Comparison of ENCODE assay signal across 1 cellular context in the genomic region with DNA sequence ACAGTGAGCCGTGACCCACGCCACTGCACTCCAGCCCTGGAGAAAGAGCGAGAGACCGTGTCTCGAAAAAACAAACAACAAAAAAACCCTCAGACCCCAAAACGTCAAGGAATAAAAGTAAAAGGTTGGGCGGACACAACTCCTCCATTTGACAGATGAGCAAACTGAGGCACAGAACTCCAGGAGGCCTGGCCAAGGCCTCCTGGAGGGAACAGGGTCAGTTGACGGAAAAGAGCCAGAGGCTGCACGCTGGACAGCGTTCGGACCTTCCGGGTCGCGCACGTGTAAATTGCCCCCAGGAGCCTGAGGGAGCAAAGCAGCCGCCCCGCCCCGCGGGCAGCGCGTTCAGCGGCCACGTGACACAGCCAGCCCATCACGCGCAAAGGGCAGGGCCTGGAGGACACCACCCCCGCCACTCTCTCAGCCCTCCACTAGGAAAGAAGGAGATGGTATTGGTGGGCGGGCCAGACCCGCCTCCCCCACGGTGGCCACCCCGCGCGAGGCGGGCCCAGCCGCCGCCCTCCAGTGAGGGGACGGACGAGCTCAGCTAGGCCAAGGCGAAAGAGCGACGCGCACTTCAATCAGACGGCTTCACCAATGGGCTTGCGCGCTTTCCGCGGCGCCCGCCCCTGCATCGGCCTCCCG.
TF ChIP-seq lines count a peak whose summit lies in the region.

No MANE protein-coding gene starts in this region.

TF ChIP-seq in HepG2, 621 proteins besides CTCF, POLR2A, EP300 and RAD21 (continued from another document and continues in another):
- peak; percentile 58; the same call in 1 of the 2 replicates for TF ChIP-seq GATAD1 (CRISPR knock-in tag; IDR thresholded peaks at IDR 0.05)
- TF ChIP-seq SAFB2 (CRISPR knock-in tag; IDR thresholded peaks at IDR 0.05; ENCODE audit: borderline replicate concordance, low read depth): no peak; the same call in 1 of the 2 replicates
- TF ChIP-seq, protein P1, sequence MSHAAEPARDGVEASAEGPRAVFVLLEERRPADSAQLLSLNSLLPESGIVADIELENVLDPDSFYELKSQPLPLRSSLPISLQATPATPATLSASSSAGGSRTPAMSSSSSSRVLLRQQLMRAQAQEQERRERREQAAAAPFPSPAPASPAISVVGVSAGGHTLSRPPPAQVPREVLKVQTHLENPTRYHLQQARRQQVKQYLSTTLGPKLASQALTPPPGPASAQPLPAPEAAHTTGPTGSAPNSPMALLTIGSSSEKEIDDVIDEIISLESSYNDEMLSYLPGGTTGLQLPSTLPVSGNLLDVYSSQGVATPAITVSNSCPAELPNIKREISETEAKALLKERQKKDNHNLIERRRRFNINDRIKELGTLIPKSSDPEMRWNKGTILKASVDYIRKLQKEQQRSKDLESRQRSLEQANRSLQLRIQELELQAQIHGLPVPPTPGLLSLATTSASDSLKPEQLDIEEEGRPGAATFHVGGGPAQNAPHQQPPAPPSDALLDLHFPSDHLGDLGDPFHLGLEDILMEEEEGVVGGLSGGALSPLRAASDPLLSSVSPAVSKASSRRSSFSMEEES (CRISPR knock-in tag; IDR thresholded peaks at IDR 0.05): peak; percentile 92
- TF ChIP-seq ZBTB42 (CRISPR knock-in tag; IDR thresholded peaks at IDR 0.05): no peak
- TF ChIP-seq FOXP1 (IDR thresholded peaks at IDR 0.05): no peak
- TF ChIP-seq FOXP1 (CRISPR knock-in tag; IDR thresholded peaks at IDR 0.05): no peak; the same call in 1 of the 2 replicates
- TF ChIP-seq, protein P2, sequence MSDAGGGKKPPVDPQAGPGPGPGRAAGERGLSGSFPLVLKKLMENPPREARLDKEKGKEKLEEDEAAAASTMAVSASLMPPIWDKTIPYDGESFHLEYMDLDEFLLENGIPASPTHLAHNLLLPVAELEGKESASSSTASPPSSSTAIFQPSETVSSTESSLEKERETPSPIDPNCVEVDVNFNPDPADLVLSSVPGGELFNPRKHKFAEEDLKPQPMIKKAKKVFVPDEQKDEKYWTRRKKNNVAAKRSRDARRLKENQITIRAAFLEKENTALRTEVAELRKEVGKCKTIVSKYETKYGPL (CRISPR knock-in tag; IDR thresholded peaks at IDR 0.05): no peak
- peak; percentile 58; the same call in 1 of the 2 replicates for TF ChIP-seq NCOA2 (CRISPR knock-in tag; IDR thresholded peaks at IDR 0.05)
- no peak for TF ChIP-seq TCF7 (IDR thresholded peaks at IDR 0.05; ENCODE audit: low read depth)
- peak; percentile 65 for TF ChIP-seq TAF1 (CRISPR knock-in tag; IDR thresholded peaks at IDR 0.05)
- TF ChIP-seq, protein P3, sequence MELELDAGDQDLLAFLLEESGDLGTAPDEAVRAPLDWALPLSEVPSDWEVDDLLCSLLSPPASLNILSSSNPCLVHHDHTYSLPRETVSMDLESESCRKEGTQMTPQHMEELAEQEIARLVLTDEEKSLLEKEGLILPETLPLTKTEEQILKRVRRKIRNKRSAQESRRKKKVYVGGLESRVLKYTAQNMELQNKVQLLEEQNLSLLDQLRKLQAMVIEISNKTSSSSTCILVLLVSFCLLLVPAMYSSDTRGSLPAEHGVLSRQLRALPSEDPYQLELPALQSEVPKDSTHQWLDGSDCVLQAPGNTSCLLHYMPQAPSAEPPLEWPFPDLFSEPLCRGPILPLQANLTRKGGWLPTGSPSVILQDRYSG (CRISPR knock-in tag; IDR thresholded peaks at IDR 0.05): 0 out of 2 replicates have a peak, but pooled peaks have one; percentile 8
- peak; percentile 36; the same call in 1 of the 2 replicates for TF ChIP-seq ESRRA (CRISPR knock-in tag; IDR thresholded peaks at IDR 0.05; ENCODE audit: low read depth)
- TF ChIP-seq MEIS1 (CRISPR knock-in tag; IDR thresholded peaks at IDR 0.05; ENCODE audit: borderline replicate concordance): peak; percentile 75; the same call in 1 of the 2 replicates
- TF ChIP-seq GTF2F1 (IDR thresholded peaks at IDR 0.05; ENCODE audit: low read length): no peak
- no peak for TF ChIP-seq RBM22 (optimal IDR thresholded peaks at IDR 0.05; ENCODE audit: low read length)
- TF ChIP-seq DPF2 (CRISPR knock-in tag; IDR thresholded peaks at IDR 0.05; ENCODE audit: borderline replicate concordance, low read depth): no peak
- peak; percentile 41; the same call in 1 of the 2 replicates for TF ChIP-seq ZBTB3 (CRISPR knock-in tag; IDR thresholded peaks at IDR 0.05; ENCODE audit: borderline replicate concordance, low read depth)
- TF ChIP-seq FOXA1 (IDR thresholded peaks at IDR 0.05): no peak
- TF ChIP-seq FOXA1 (CRISPR knock-in tag; IDR thresholded peaks at IDR 0.05): no peak
- TF ChIP-seq, protein P4, sequence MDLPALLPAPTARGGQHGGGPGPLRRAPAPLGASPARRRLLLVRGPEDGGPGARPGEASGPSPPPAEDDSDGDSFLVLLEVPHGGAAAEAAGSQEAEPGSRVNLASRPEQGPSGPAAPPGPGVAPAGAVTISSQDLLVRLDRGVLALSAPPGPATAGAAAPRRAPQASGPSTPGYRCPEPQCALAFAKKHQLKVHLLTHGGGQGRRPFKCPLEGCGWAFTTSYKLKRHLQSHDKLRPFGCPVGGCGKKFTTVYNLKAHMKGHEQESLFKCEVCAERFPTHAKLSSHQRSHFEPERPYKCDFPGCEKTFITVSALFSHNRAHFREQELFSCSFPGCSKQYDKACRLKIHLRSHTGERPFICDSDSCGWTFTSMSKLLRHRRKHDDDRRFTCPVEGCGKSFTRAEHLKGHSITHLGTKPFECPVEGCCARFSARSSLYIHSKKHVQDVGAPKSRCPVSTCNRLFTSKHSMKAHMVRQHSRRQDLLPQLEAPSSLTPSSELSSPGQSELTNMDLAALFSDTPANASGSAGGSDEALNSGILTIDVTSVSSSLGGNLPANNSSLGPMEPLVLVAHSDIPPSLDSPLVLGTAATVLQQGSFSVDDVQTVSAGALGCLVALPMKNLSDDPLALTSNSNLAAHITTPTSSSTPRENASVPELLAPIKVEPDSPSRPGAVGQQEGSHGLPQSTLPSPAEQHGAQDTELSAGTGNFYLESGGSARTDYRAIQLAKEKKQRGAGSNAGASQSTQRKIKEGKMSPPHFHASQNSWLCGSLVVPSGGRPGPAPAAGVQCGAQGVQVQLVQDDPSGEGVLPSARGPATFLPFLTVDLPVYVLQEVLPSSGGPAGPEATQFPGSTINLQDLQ (CRISPR knock-in tag; IDR thresholded peaks at IDR 0.05): no peak
- peak; percentile 68 for TF ChIP-seq RARA (CRISPR knock-in tag; IDR thresholded peaks at IDR 0.05)
- no peak for TF ChIP-seq MAFF (IDR thresholded peaks at IDR 0.05; ENCODE audit: low read depth, low read length)
- TF ChIP-seq, protein P5, sequence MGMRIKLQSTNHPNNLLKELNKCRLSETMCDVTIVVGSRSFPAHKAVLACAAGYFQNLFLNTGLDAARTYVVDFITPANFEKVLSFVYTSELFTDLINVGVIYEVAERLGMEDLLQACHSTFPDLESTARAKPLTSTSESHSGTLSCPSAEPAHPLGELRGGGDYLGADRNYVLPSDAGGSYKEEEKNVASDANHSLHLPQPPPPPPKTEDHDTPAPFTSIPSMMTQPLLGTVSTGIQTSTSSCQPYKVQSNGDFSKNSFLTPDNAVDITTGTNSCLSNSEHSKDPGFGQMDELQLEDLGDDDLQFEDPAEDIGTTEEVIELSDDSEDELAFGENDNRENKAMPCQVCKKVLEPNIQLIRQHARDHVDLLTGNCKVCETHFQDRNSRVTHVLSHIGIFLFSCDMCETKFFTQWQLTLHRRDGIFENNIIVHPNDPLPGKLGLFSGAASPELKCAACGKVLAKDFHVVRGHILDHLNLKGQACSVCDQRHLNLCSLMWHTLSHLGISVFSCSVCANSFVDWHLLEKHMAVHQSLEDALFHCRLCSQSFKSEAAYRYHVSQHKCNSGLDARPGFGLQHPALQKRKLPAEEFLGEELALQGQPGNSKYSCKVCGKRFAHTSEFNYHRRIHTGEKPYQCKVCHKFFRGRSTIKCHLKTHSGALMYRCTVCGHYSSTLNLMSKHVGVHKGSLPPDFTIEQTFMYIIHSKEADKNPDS (CRISPR knock-in tag; IDR thresholded peaks at IDR 0.05): no peak
- TF ChIP-seq, protein P6, sequence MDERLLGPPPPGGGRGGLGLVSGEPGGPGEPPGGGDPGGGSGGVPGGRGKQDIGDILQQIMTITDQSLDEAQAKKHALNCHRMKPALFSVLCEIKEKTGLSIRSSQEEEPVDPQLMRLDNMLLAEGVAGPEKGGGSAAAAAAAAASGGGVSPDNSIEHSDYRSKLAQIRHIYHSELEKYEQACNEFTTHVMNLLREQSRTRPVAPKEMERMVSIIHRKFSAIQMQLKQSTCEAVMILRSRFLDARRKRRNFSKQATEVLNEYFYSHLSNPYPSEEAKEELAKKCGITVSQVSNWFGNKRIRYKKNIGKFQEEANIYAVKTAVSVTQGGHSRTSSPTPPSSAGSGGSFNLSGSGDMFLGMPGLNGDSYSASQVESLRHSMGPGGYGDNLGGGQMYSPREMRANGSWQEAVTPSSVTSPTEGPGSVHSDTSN (CRISPR knock-in tag; IDR thresholded peaks at IDR 0.05): peak; percentile 89
- TF ChIP-seq, protein P7, sequence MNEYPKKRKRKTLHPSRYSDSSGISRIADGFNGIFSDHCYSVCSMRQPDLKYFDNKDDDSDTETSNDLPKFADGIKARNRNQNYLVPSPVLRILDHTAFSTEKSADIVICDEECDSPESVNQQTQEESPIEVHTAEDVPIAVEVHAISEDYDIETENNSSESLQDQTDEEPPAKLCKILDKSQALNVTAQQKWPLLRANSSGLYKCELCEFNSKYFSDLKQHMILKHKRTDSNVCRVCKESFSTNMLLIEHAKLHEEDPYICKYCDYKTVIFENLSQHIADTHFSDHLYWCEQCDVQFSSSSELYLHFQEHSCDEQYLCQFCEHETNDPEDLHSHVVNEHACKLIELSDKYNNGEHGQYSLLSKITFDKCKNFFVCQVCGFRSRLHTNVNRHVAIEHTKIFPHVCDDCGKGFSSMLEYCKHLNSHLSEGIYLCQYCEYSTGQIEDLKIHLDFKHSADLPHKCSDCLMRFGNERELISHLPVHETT (CRISPR knock-in tag; conservative IDR thresholded peaks at IDR 0.05): peak; percentile 79
- TF ChIP-seq, protein P8, sequence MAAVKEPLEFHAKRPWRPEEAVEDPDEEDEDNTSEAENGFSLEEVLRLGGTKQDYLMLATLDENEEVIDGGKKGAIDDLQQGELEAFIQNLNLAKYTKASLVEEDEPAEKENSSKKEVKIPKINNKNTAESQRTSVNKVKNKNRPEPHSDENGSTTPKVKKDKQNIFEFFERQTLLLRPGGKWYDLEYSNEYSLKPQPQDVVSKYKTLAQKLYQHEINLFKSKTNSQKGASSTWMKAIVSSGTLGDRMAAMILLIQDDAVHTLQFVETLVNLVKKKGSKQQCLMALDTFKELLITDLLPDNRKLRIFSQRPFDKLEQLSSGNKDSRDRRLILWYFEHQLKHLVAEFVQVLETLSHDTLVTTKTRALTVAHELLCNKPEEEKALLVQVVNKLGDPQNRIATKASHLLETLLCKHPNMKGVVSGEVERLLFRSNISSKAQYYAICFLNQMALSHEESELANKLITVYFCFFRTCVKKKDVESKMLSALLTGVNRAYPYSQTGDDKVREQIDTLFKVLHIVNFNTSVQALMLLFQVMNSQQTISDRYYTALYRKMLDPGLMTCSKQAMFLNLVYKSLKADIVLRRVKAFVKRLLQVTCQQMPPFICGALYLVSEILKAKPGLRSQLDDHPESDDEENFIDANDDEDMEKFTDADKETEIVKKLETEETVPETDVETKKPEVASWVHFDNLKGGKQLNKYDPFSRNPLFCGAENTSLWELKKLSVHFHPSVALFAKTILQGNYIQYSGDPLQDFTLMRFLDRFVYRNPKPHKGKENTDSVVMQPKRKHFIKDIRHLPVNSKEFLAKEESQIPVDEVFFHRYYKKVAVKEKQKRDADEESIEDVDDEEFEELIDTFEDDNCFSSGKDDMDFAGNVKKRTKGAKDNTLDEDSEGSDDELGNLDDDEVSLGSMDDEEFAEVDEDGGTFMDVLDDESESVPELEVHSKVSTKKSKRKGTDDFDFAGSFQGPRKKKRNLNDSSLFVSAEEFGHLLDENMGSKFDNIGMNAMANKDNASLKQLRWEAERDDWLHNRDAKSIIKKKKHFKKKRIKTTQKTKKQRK (IDR thresholded peaks at IDR 0.05; ENCODE audit: low read length): no peak; the same call in 1 of the 2 replicates
- TF ChIP-seq, protein P9, sequence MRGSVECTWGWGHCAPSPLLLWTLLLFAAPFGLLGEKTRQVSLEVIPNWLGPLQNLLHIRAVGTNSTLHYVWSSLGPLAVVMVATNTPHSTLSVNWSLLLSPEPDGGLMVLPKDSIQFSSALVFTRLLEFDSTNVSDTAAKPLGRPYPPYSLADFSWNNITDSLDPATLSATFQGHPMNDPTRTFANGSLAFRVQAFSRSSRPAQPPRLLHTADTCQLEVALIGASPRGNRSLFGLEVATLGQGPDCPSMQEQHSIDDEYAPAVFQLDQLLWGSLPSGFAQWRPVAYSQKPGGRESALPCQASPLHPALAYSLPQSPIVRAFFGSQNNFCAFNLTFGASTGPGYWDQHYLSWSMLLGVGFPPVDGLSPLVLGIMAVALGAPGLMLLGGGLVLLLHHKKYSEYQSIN (CRISPR knock-in tag; IDR thresholded peaks at IDR 0.05; ENCODE audit: borderline replicate concordance): no peak
- TF ChIP-seq, protein P10, sequence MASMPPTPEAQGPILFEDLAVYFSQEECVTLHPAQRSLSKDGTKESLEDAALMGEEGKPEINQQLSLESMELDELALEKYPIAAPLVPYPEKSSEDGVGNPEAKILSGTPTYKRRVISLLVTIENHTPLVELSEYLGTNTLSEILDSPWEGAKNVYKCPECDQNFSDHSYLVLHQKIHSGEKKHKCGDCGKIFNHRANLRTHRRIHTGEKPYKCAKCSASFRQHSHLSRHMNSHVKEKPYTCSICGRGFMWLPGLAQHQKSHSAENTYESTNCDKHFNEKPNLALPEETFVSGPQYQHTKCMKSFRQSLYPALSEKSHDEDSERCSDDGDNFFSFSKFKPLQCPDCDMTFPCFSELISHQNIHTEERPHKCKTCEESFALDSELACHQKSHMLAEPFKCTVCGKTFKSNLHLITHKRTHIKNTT (CRISPR knock-in tag; IDR thresholded peaks at IDR 0.05): no peak
- TF ChIP-seq HNRNPL (IDR thresholded peaks at IDR 0.05; ENCODE audit: low read depth, low read length): no peak
- TF ChIP-seq GPN1 (CRISPR knock-in tag; IDR thresholded peaks at IDR 0.05; ENCODE audit: borderline replicate concordance): no peak
- 0 out of 2 replicates have a peak, but pooled peaks have one; percentile 44 for TF ChIP-seq ZNF431 (CRISPR knock-in tag; IDR thresholded peaks at IDR 0.05; ENCODE audit: borderline replicate concordance, low read depth)
- no peak; the same call in 1 of the 2 replicates for TF ChIP-seq ZNF674 (CRISPR knock-in tag; IDR thresholded peaks at IDR 0.05; ENCODE audit: low read depth)
- TF ChIP-seq, protein P11, sequence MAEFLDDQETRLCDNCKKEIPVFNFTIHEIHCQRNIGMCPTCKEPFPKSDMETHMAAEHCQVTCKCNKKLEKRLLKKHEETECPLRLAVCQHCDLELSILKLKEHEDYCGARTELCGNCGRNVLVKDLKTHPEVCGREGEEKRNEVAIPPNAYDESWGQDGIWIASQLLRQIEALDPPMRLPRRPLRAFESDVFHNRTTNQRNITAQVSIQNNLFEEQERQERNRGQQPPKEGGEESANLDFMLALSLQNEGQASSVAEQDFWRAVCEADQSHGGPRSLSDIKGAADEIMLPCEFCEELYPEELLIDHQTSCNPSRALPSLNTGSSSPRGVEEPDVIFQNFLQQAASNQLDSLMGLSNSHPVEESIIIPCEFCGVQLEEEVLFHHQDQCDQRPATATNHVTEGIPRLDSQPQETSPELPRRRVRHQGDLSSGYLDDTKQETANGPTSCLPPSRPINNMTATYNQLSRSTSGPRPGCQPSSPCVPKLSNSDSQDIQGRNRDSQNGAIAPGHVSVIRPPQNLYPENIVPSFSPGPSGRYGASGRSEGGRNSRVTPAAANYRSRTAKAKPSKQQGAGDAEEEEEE (CRISPR knock-in tag; IDR thresholded peaks at IDR 0.05; ENCODE audit: borderline replicate concordance): no peak
- TF ChIP-seq THYN1 (CRISPR knock-in tag; IDR thresholded peaks at IDR 0.05; ENCODE audit: borderline replicate concordance, low read depth): no peak
- no peak for TF ChIP-seq HOXA7 (CRISPR knock-in tag; IDR thresholded peaks at IDR 0.05)
- no peak; the same call in 1 of the 2 replicates for TF ChIP-seq NFKBIZ (CRISPR knock-in tag; IDR thresholded peaks at IDR 0.05)
